Comparison of ENCODE assay signal across 9 cellular contexts in genomic region chr15:92921215-92922131, GRCh38. TPM values are rescaled to one million over a fixed set of nuclear protein-coding genes. Genes with fewer than 3 reads are reported as not detected.
DNase-seq lines count a peak whose midpoint lies in the region; TF ChIP-seq lines count a peak whose summit lies in the region.
"Had no signal": no experiment of that assay in that cellular context is flagged by ENCODE, and none has a peak within 500 bp of the region (broad histone marks: within the 10 kb centered on the region; RNA-seq: fewer than 3 reads in every experiment).

No MANE protein-coding gene starts in this region.

- H3K4me3 Mint-ChIP-seq in T-helper 2 cell treated with Interferon-gamma antibody and Interleukin-4, amounts not matched to agents 5 μg/mL and 100 μg/mL, for 36 hours, result peak overlapping the region; percentile 24
- H3K4me3 Mint-ChIP-seq in activated naive CD4-positive, alpha-beta T cell treated with anti-CD3 and anti-CD28 coated beads, Interleukin-2, amount 50 U/mL, for 24 hours, result peak overlapping the region; percentile 57

- peak overlapping the region; percentile 70 for H3K27ac Mint-ChIP-seq in T-helper 2 cell treated with Interferon-gamma antibody and Interleukin-4, amounts not matched to agents 5 μg/mL and 100 μg/mL, for 36 hours
- H3K27ac Mint-ChIP-seq in activated naive CD4-positive, alpha-beta T cell treated with anti-CD3 and anti-CD28 coated beads, Interleukin-2, amount 50 U/mL, for 24 hours, result peak overlapping the region; percentile 89

- TF ChIP-seq POLR2A in thyroid gland (IDR thresholded peaks at IDR 0.05), result no peak

- H3K27me3 ChIP-seq in thyroid gland, result no peaks in the 10 kb centered on the region

- H3K36me3 Mint-ChIP-seq in T-helper 2 cell treated with Interferon-gamma antibody and Interleukin-4, amounts not matched to agents 5 μg/mL and 100 μg/mL, for 36 hours (ENCODE audit: low read depth), result peaks cover 60% of the 10 kb centered on the region
- H3K36me3 Mint-ChIP-seq in activated naive CD4-positive, alpha-beta T cell treated with anti-CD3 and anti-CD28 coated beads, Interleukin-2, amount 50 U/mL, for 24 hours, result peaks cover 15% of the 10 kb centered on the region

- peaks cover 65 to 88% of the 10 kb centered on the region in 2 donors for H3K4me1 ChIP-seq in thyroid gland

- no peaks in the 10 kb centered on the region for H3K27me3 Mint-ChIP-seq in T-helper 2 cell treated with Interferon-gamma antibody and Interleukin-4, amounts not matched to agents 5 μg/mL and 100 μg/mL, for 36 hours (ENCODE audit: low read depth)
- H3K27me3 Mint-ChIP-seq in activated naive CD4-positive, alpha-beta T cell treated with anti-CD3 and anti-CD28 coated beads, Interleukin-2, amount 50 U/mL, for 24 hours, result no peaks in the 10 kb centered on the region

- WGBS in thyroid gland, 2 donors, result 85 to 86% methylated on average over 4 of the region's 4 CpGs

- intact Hi-C loops in thyroid gland (cut with DNase I), result loop anchor here (5.0 kb wide), 1 partner anchor 124 kb away; no protein-coding TSS in a partner anchor

- no peak for DNase-seq in T-helper 2 cell treated with Interferon-gamma antibody and Interleukin-4, amounts not matched to agents 5 μg/mL and 100 μg/mL, for 36 hours (ENCODE audit: low spot score)
- DNase-seq in T-helper 2 cell (no peak), islet precursor cell (peak; percentile 66), thyroid gland (no peak), SK-N-DZ (ENCODE audit: low spot score) (no peak), cerebellar nuclear complex (lab: John Stamatoyannopoulos, UW) (no peak)
- DNase-seq in activated CD8-positive, alpha-beta memory T cell treated with anti-CD3 and anti-CD28 coated beads for 24 hours, result no peak
- DNase-seq: NCI-H1694 treated with DMSO at 0.1 percent for 48 hours had no signal

- peaks cover 61% of the 10 kb centered on the region for H3K4me1 Mint-ChIP-seq in T-helper 2 cell treated with Interferon-gamma antibody and Interleukin-4, amounts not matched to agents 5 μg/mL and 100 μg/mL, for 36 hours (ENCODE audit: low read depth)
- peaks cover 90% of the 10 kb centered on the region for H3K4me1 Mint-ChIP-seq in activated naive CD4-positive, alpha-beta T cell treated with anti-CD3 and anti-CD28 coated beads, Interleukin-2, amount 50 U/mL, for 24 hours

- H3K36me3 ChIP-seq in thyroid gland, result peaks cover 11 to 18% of the 10 kb centered on the region in 2 donors

- peak overlapping the region; percentile 5 to 98 (median 44) for H3K27ac ChIP-seq in thyroid gland

- no peak overlapping the region for H3K4me3 ChIP-seq in thyroid gland (replicated peaks in 1 of 3)

- H3K9me3 Mint-ChIP-seq in T-helper 2 cell treated with Interferon-gamma antibody and Interleukin-4, amounts not matched to agents 5 μg/mL and 100 μg/mL, for 36 hours, result no peaks in the 10 kb centered on the region
- no peaks in the 10 kb centered on the region for H3K9me3 Mint-ChIP-seq in activated naive CD4-positive, alpha-beta T cell treated with anti-CD3 and anti-CD28 coated beads, Interleukin-2, amount 50 U/mL, for 24 hours

- no peaks in the 10 kb centered on the region for H3K9me3 ChIP-seq in thyroid gland

- TF ChIP-seq CTCF in thyroid gland (IDR thresholded peaks at IDR 0.05), result no peak

RNA-seq across cellular contexts. Expression of gene CHD2, which starts 21.3 kb away (rescaled TPM):
- total RNA-seq in thyroid gland, result 100 to 1,000 TPM; 149 to 299 (median 213) TPM
- 31.4 and 38.8 TPM in 2 replicates for polyA plus RNA-seq in SK-N-DZ (2014; cell fraction: cytosol; rRNA removed)
- polyA plus RNA-seq in SK-N-DZ (2014; cell fraction: nucleus; rRNA removed), result 60.9 and 82.1 TPM in 2 replicates
